8 cellular contexts compared by ENCODE assay signal in genomic region chr11:75562048-75562835, GRCh38. TPM values are rescaled to one million over a fixed set of nuclear protein-coding genes. Genes with fewer than 3 reads are reported as not detected.
DNase-seq lines count a peak whose midpoint lies in the region; ATAC-seq and TF ChIP-seq lines count a peak whose summit lies in the region.

Gene SERPINH1 (plus strand): TSS chr11:75562253. CDS start chr11:75566350, 4,097 bp downstream.

- H3K27ac ChIP-seq in duodenal mucosa (ENCODE audit: low read depth, low read length) (peak within 1 kb of the TSS; percentile 98), right lobe of liver (peak within 1 kb of the TSS; percentile 99 to 100 (median 100))

- peak; percentile 0 for TF ChIP-seq CTCF in AG04449 (IDR thresholded peaks at IDR 0.05; ENCODE audit: insufficient read depth, low read length, missing control alignments)
- no peak for TF ChIP-seq CTCF in right lobe of liver (IDR thresholded peaks at IDR 0.05)

- under 1% methylated on average over 44 of the region's 51 CpGs for WGBS in right lobe of liver (ENCODE audit: insufficient coverage, low coverage, low lambda C conversion rate, missing lambda C conversion rate)

- H3K9ac ChIP-seq in duodenal mucosa (ENCODE audit: low read depth in 1 of 2, low read length in 2 of 2) = peak within 1 kb of the TSS; percentile 84 to 97

- H3K36me3 ChIP-seq in duodenal mucosa (ENCODE audit: control insufficient read depth in 1 of 2, insufficient read depth in 2 of 2, low read length in 2 of 2) = peaks cover 0 to 11% of the 10 kb centered on the region in 2 donors
- H3K36me3 ChIP-seq in right lobe of liver = peaks cover 0 to 11% (median 3%) of the 10 kb centered on the region in 4 donors

- no peak for DNase-seq in AG04449 (ENCODE audit: low read depth, low spot score)
- peak; percentile 82 for DNase-seq in NCI-H69 (lab: John Stamatoyannopoulos, UW)
- peak; percentile 84 to 88 for DNase-seq in activated CD4-positive, alpha-beta T cell treated with anti-CD3 and anti-CD28 coated beads, Interleukin-2, amount 50 U/mL, for 48 hours
- DNase-seq in right lobe of liver = peak; percentile 85 to 88 (median 87)
- peak; percentile 81 for DNase-seq in stimulated activated CD4-positive, alpha-beta T cell treated with anti-CD3 and anti-CD28 coated beads, Interleukin-4, amount 100 ng/mL, for 24 hours

- H3K4me3 ChIP-seq in AG04449 (ENCODE audit: low read depth, low read length) (peak within 1 kb of the TSS; percentile 91), duodenal mucosa (ENCODE audit: low read depth in 1 of 2, low read length in 2 of 2) (peak within 1 kb of the TSS; percentile 93 to 97), right lobe of liver (peak within 1 kb of the TSS; percentile 85 to 94 (median 91))

- H3K9me3 ChIP-seq in duodenal mucosa (ENCODE audit: control insufficient read depth in 1 of 2, low read length in 2 of 2) = no peaks in the 10 kb centered on the region
- H3K9me3 ChIP-seq in right lobe of liver = no peaks in the 10 kb centered on the region

- intact Hi-C loops in right lobe of liver (cut with DNase I) = no loop called here

- H3K4me1 ChIP-seq in duodenal mucosa (ENCODE audit: control insufficient read depth in 1 of 2, insufficient read depth in 2 of 2, low read length in 2 of 2) (peaks cover 31 to 59% of the 10 kb centered on the region in 2 donors), right lobe of liver (peaks cover 0 to 27% (median 13%) of the 10 kb centered on the region in 4 donors)

- TF ChIP-seq POLR2A in right lobe of liver (IDR thresholded peaks at IDR 0.05) = peak; percentile 88

- CTCF ChIA-PET in AG04449 (lab: Yijun Ruan, JAX) = interaction anchor here (0.7 to 3.1 kb wide), 3 partner anchors 8 to 117 kb away, joined by 3 to 18 read pairs (median 13); no protein-coding TSS in a partner anchor

- H3K27me3 ChIP-seq in duodenal mucosa (ENCODE audit: control insufficient read depth in 1 of 2, insufficient read depth in 2 of 2, low read length in 2 of 2) = no peaks in the 10 kb centered on the region
- H3K27me3 ChIP-seq in right lobe of liver = no peaks in the 10 kb centered on the region

- ATAC-seq in GM19023 (IDR thresholded peaks at IDR 0.05; ENCODE audit: unreplicated experiment) = peak; percentile 75
- ATAC-seq in HG03175 (IDR thresholded peaks at IDR 0.05; ENCODE audit: unreplicated experiment) = peak; percentile 65
- peak; percentile 82 to 89 (median 86) for ATAC-seq in right lobe of liver

- POLR2A ChIA-PET in AG04449 (lab: Yijun Ruan, JAX) = interaction anchor here (0.8 to 7.4 kb wide), 7 partner anchors 9 to 22 kb away, joined by 3 to 168 read pairs (median 8); no protein-coding TSS in a partner anchor

RNA-seq across cellular contexts. Expression of gene SERPINH1, which starts in this region (rescaled TPM):
- total RNA-seq in right lobe of liver = 10 to 100 TPM; 14.6 to 44.3 (median 33.8) TPM
